Comparison of ENCODE assay signal across 8 cellular contexts in genomic region chr1:234699795-234700665, GRCh38.
DNase-seq lines count a peak whose midpoint lies in the region; ATAC-seq, FAIRE-seq and TF ChIP-seq lines count a peak whose summit lies in the region.

No MANE protein-coding gene starts in this region.

- H3K4me1 Mint-ChIP-seq in GM23338, result no peaks in the 10 kb centered on the region

- intact Hi-C loops in pancreas (cut with DNase I), result no loop called here

- peaks cover 3% of the 10 kb centered on the region for H3K27me3 Mint-ChIP-seq in GM23338 (ENCODE audit: insufficient read depth, low read depth, poor library complexity)

- H3K9me2 ChIP-seq in GM23338 (ENCODE audit: insufficient read depth), result peaks cover 6% of the 10 kb centered on the region; the same call in 1 of the 2 replicates

- H3K9me3 Mint-ChIP-seq in GM23338, result no peaks in the 10 kb centered on the region; the same call in 2 of the 3 replicates

- H3K4me3 ChIP-seq in GM23338, result no peak overlapping the region
- no peak overlapping the region for H3K4me3 ChIP-seq in pancreas

- WGBS in pancreas, 2 donors, result 68% methylated on average over 7 of the region's 7 CpGs

- no peak for ATAC-seq in GM23338
- ATAC-seq in pancreas, result peak in 3 of 4 donors; percentile 51 to 63 (median 63)

- no peak for FAIRE-seq in pancreas (lab: Jason Lieb, UNC)

- H3K27ac Mint-ChIP-seq in GM23338, result no peak overlapping the region

- no peaks in the 10 kb centered on the region for H4K20me1 ChIP-seq in GM23338 (replicated peaks; ENCODE audit: insufficient read depth)

- H3K9me3 ChIP-seq in pancreas, result no peaks in the 10 kb centered on the region

- no peaks in the 10 kb centered on the region for H3K79me2 ChIP-seq in GM23338 (replicated peaks; ENCODE audit: insufficient read depth)

- H3K36me3 Mint-ChIP-seq in GM23338 (ENCODE audit: low read depth), result no peaks in the 10 kb centered on the region

- H3K27ac ChIP-seq in GM23338 (ENCODE audit: low read depth), result no peak overlapping the region
- peak overlapping the region in 1 of 4 donors; percentile 12 for H3K27ac ChIP-seq in pancreas

- H2AFZ ChIP-seq in GM23338, result 0 out of 2 replicates have a peak overlapping the region, but pooled peaks have one; percentile 18

- no peak overlapping the region for H3K4me2 ChIP-seq in GM23338

- peak; percentile 54 for DNase-seq in activated CD8-positive, alpha-beta memory T cell treated with anti-CD3 and anti-CD28 coated beads for 24 hours
- no peak for DNase-seq in activated CD8-positive, alpha-beta memory T cell treated with anti-CD3 and anti-CD28 coated beads, Interleukin-2, amount 50 U/mL, for 48 hours
- DNase-seq in GM23338 (ENCODE audit: low spot score) (no peak), NCI-H1436 (lab: John Stamatoyannopoulos, UW) (peak; percentile 84), dermis microvascular lymphatic vessel endothelial cell (ENCODE audit: low read depth in 2 of 2) (peak; percentile 60 to 85), pancreas (no peak), hypothalamus (lab: John Stamatoyannopoulos, UW) (no peak), NCI-H748 (lab: John Stamatoyannopoulos, UW; ENCODE audit: unreplicated experiment) (no peak)

- no peaks in the 10 kb centered on the region for H3F3A ChIP-seq in GM23338 (replicated peaks; ENCODE audit: low read depth)

- no peak for TF ChIP-seq CTCF in GM23338 (conservative IDR thresholded peaks at IDR 0.05; ENCODE audit: low read depth in 2 of 2)
- TF ChIP-seq CTCF in pancreas (IDR thresholded peaks at IDR 0.05), result no peak

- no peaks in the 10 kb centered on the region for H3K27me3 ChIP-seq in GM23338 (ENCODE audit: insufficient read depth)
- no peaks in the 10 kb centered on the region for H3K27me3 ChIP-seq in pancreas

- no peak overlapping the region for H3K4me3 Mint-ChIP-seq in GM23338

- H3K4me1 ChIP-seq in GM23338 (ENCODE audit: insufficient read depth) (no peaks in the 10 kb centered on the region), pancreas (no peaks in the 10 kb centered on the region)

- H3K36me3 ChIP-seq in GM23338 (ENCODE audit: insufficient read depth), result no peaks in the 10 kb centered on the region
- no peaks in the 10 kb centered on the region for H3K36me3 ChIP-seq in pancreas

TF ChIP-seq in GM23338, 12 proteins besides CTCF, POLR2A, EP300 and RAD21:
- TF ChIP-seq JUNB (IDR thresholded peaks at IDR 0.05; ENCODE audit: unreplicated experiment) (no peak), POLR2AphosphoS5 (IDR thresholded peaks at IDR 0.05; ENCODE audit: low read depth) (no peak), EZH2 (IDR thresholded peaks at IDR 0.05; ENCODE audit: low read depth, unreplicated experiment) (no peak)

Comparison
In these comparisons a context has a peak if more than half of its experiments do, and no peak if none do; other contexts are left out.
1. DNase-seq: peak in activated CD8-positive, alpha-beta memory T cell treated with anti-CD3 and anti-CD28 coated beads for 24 hours (single experiment), NCI-H1436 (single experiment) and dermis microvascular lymphatic vessel endothelial cell (2 of 2); none in activated CD8-positive, alpha-beta memory T cell treated with anti-CD3 and anti-CD28 coated beads, Interleukin-2, amount 50 U/mL, for 48 hours (single experiment), GM23338 (single experiment), pancreas (0 of 6), hypothalamus (0 of 51) and NCI-H748 (single experiment).